Comparison of ENCODE assay signal across 8 cellular contexts in the genomic region with DNA sequence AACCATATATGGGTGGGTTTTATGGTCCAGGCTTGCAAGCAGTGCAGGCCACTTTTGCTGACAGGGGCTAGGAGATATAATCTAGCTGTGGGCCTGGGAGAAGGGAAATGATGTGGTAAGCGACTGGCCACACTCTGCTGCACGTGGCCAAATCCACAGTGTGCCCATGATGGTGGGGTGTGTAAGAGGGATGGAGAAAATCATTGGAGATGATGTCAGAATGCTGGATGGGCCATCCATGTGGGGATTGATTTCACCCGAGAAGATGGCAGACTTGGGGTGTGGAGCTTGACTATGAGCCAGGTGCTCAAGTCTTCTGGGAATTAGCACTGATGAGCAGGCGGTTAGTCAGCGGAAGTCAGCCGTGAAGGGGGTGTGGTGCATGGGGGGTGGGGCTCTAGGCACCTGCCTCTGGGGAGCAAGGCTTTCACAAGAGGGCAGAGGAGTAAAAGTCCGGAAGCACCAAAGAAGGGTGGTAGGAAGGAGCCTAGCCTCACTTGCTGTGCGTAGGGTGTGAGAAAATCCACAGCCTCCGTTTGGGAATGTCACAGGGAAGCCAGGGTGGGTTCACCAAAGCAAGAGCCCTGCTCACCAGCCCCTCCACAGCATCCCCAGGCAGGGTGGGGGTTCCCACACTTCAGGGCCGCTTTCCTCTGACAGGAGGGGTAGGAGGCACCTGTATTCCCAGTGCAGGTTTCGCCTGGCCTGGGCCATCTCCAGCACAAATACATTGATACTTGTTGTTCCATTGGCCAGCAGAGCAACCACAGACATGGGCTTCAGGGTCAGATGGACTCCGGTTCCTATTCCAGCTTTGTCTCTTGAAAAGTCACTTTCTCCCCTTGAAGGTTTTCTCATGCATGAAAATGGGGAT. TPM values are rescaled to one million over a fixed set of nuclear protein-coding genes. Genes with fewer than 3 reads are reported as not detected.
DNase-seq lines count a peak whose midpoint lies in the region; ATAC-seq and TF ChIP-seq lines count a peak whose summit lies in the region.

No MANE protein-coding gene starts in this region.

- DNase-seq in NCI-H187 (lab: John Stamatoyannopoulos, UW) (peak; percentile 50 to 55), fibroblast of the aortic adventitia (ENCODE audit: low read depth) (peak; percentile 54), colonic mucosa (no peak), activated gamma-delta T cell treated with Interleukin-2 at 50 U/mL for 16 hours (no peak), CD1c-positive myeloid dendritic cell (ENCODE audit: extremely low spot score) (no peak), DMS 273 (lab: John Stamatoyannopoulos, UW; ENCODE audit: unreplicated experiment) (no peak)

- no peak overlapping the region for H3K9ac ChIP-seq in colonic mucosa (ENCODE audit: low read depth in 2 of 2, low read length in 2 of 2)

- no peaks in the 10 kb centered on the region for H3K27me3 ChIP-seq in colonic mucosa

- H3K4me1 ChIP-seq in colonic mucosa = no peaks in the 10 kb centered on the region

- no peaks in the 10 kb centered on the region for H3K9me3 ChIP-seq in colonic mucosa

- no peak overlapping the region for H3K27ac ChIP-seq in colonic mucosa

- H3K4me3 ChIP-seq in fibroblast of the aortic adventitia (ENCODE audit: low read depth, low read length) (no peak overlapping the region), colonic mucosa (no peak overlapping the region)

- no peaks in the 10 kb centered on the region for H3K36me3 ChIP-seq in colonic mucosa

- ATAC-seq in GM18867 (IDR thresholded peaks at IDR 0.05; ENCODE audit: unreplicated experiment) (peak; percentile 72), HG02588 (IDR thresholded peaks at IDR 0.05; ENCODE audit: unreplicated experiment) (peak; percentile 78)

- intact Hi-C loops in colonic mucosa (cut with DNase I) = no loop called here

- no peak for TF ChIP-seq CTCF in fibroblast of the aortic adventitia (IDR thresholded peaks at IDR 0.05; ENCODE audit: insufficient read depth, low read length)
- no peak for TF ChIP-seq CTCF in colonic mucosa (IDR thresholded peaks at IDR 0.05)

RNA-seq across cellular contexts. Expression of a gene that starts 44.5 kb away (rescaled TPM):
- 41.0 and 47.5 TPM in 2 replicates for total RNA-seq in fibroblast of the aortic adventitia (ENCODE audit: low replicate concordance)
- total RNA-seq in colonic mucosa = 10 to 100 TPM in 1 of 2 donors, 1 to 10 TPM in 1; 2.7 to 15.1 TPM

Comparison
In these comparisons a context has a peak if more than half of its experiments do, and no peak if none do; other contexts are left out.
1. DNase-seq: peak in NCI-H187 (2 of 2) and fibroblast of the aortic adventitia (single experiment); none in colonic mucosa (single experiment), activated gamma-delta T cell treated with Interleukin-2 at 50 U/mL for 16 hours (single experiment), CD1c-positive myeloid dendritic cell (single experiment) and DMS 273 (single experiment).